34 cellular contexts compared by ENCODE assay signal in genomic region chr20:46749164-46749563, GRCh38. TPM values are rescaled to one million over a fixed set of nuclear protein-coding genes. Genes with fewer than 3 reads are reported as not detected.
"Had no signal": no experiment of that assay in that cellular context is flagged by ENCODE, and none has a peak within 500 bp of the region (broad histone marks: within the 10 kb centered on the region; RNA-seq: fewer than 3 reads in every experiment).

No MANE protein-coding gene starts in this region.

- H3K27ac Mint-ChIP-seq: activated CD4-positive, alpha-beta T cell treated with anti-CD3 and anti-CD28 coated beads, Interleukin-2, amount 10 ng/mL, durations not matched to agents 24 days and 14 days; activated CD8-positive, alpha-beta T cell treated with anti-CD3 and anti-CD28 coated beads for 36 hours; activated naive CD4-positive, alpha-beta T cell treated with anti-CD3 and anti-CD28 coated beads for 36 hours; activated naive CD4-positive, alpha-beta T cell treated with anti-CD3 and anti-CD28 coated beads, Interleukin-2, amount 50 U/mL, for 72 hours; activated T-helper 1 cell treated with anti-CD3 and anti-CD28 coated beads, Interleukin-12 subunit alpha, Interleukin-12 subunit beta, Interleukin-2, Interleukin-4 antibody, amounts not matched to agents 30 ng/mL and 10 ng/mL and 1 ng/mL, durations not matched to agents 14 hours and 24 hours and 36 hours; IgD-negative memory B cell; T-helper 1 cell treated with Interleukin-12 subunit alpha and Interleukin-12 subunit beta and Interleukin-4 antibody, amounts not matched to agents 30 μg/mL and 1 μg/mL, for 36 hours; T-helper 2 cell treated with Interferon-gamma antibody and Interleukin-4, amounts not matched to agents 5 μg/mL and 100 μg/mL, for 36 hours had no signal

- H3K9me3 Mint-ChIP-seq: activated CD4-positive, alpha-beta T cell treated with anti-CD3 and anti-CD28 coated beads, Interleukin-2, amount 10 ng/mL, durations not matched to agents 24 days and 14 days; activated CD8-positive, alpha-beta T cell treated with anti-CD3 and anti-CD28 coated beads for 36 hours; activated naive CD4-positive, alpha-beta T cell treated with anti-CD3 and anti-CD28 coated beads for 36 hours; activated naive CD4-positive, alpha-beta T cell treated with anti-CD3 and anti-CD28 coated beads, Interleukin-2, amount 50 U/mL, for 72 hours; activated T-cell treated with anti-CD3 and anti-CD28 coated beads, Interleukin-2, amount 50 U/mL, for 4 hours; activated T-helper 1 cell treated with anti-CD3 and anti-CD28 coated beads, Interleukin-12 subunit alpha, Interleukin-12 subunit beta, Interleukin-2, Interleukin-4 antibody, amounts not matched to agents 30 ng/mL and 10 ng/mL and 1 ng/mL, durations not matched to agents 14 hours and 24 hours and 36 hours; IgD-negative memory B cell; T-helper 1 cell treated with Interleukin-12 subunit alpha and Interleukin-12 subunit beta and Interleukin-4 antibody, amounts not matched to agents 30 μg/mL and 1 μg/mL, for 36 hours; T-helper 2 cell treated with Interferon-gamma antibody and Interleukin-4, amounts not matched to agents 5 μg/mL and 100 μg/mL, for 36 hours had no signal

- DNase-seq: activated CD4-positive, alpha-beta T cell treated with anti-CD3 and anti-CD28 coated beads, Interleukin-2, amount 10 ng/mL, durations not matched to agents 24 days and 14 days; activated CD4-positive, alpha-beta T cell treated with anti-CD3 and anti-CD28 coated beads, Interleukin-2, amount 50 U/mL, for 4 hours; activated CD8-positive, alpha-beta T cell treated with anti-CD3 and anti-CD28 coated beads for 36 hours; activated gamma-delta T cell treated with Interleukin-2 at 50 U/mL for 16 hours; activated naive CD4-positive, alpha-beta T cell treated with anti-CD3 and anti-CD28 coated beads for 36 hours; activated T-cell treated with anti-CD3 and anti-CD28 coated beads for 4 hours; activated T-cell treated with anti-CD3 and anti-CD28 coated beads, Interleukin-2, amount 50 U/mL, for 4 hours; adrenal gland; body of pancreas; caudate nucleus; Kasumi-1; KG1; MM.1S; MV-4-11; NCI-H1092 treated with DMSO at 0.1 percent for 48 hours; NCI-H1417; NCI-H146; NCI-H187; NCI-H2029 treated with DMSO at 0.1 percent for 48 hours; NCI-H2107; NCI-H226; NCI-H510A; NCI-H69; NK-92 treated with Interleukin-12 subunit alpha and Interleukin-12 subunit beta, amount 100 ng/mL, for 24 hours; PC-3; Peyer's patch; RPMI8226; SHP77 treated with DMSO at 0.1 percent for 48 hours; SK-N-SH had no signal

- H3K4me3 Mint-ChIP-seq: activated CD4-positive, alpha-beta T cell treated with anti-CD3 and anti-CD28 coated beads, Interleukin-2, amount 10 ng/mL, durations not matched to agents 24 days and 14 days; activated CD8-positive, alpha-beta T cell treated with anti-CD3 and anti-CD28 coated beads for 36 hours; activated naive CD4-positive, alpha-beta T cell treated with anti-CD3 and anti-CD28 coated beads for 36 hours; activated T-cell treated with anti-CD3 and anti-CD28 coated beads, Interleukin-2, amount 50 U/mL, for 4 hours; activated T-helper 1 cell treated with anti-CD3 and anti-CD28 coated beads, Interleukin-12 subunit alpha, Interleukin-12 subunit beta, Interleukin-2, Interleukin-4 antibody, amounts not matched to agents 30 ng/mL and 10 ng/mL and 1 ng/mL, durations not matched to agents 14 hours and 24 hours and 36 hours; IgD-negative memory B cell; T-helper 1 cell treated with Interleukin-12 subunit alpha and Interleukin-12 subunit beta and Interleukin-4 antibody, amounts not matched to agents 30 μg/mL and 1 μg/mL, for 36 hours; T-helper 2 cell treated with Interferon-gamma antibody and Interleukin-4, amounts not matched to agents 5 μg/mL and 100 μg/mL, for 36 hours had no signal

RNA-seq across cellular contexts. Expression of gene SLC2A10, which starts 39.7 kb away (rescaled TPM):
- total RNA-seq: activated CD4-positive, alpha-beta T cell treated with anti-CD3 and anti-CD28 coated beads, Interleukin-2, amount 10 ng/mL, durations not matched to agents 24 days and 14 days; activated CD8-positive, alpha-beta T cell treated with anti-CD3 and anti-CD28 coated beads for 36 hours; activated naive CD4-positive, alpha-beta T cell treated with anti-CD3 and anti-CD28 coated beads for 36 hours; activated T-cell treated with anti-CD3 and anti-CD28 coated beads, Interleukin-2, amount 50 U/mL, for 4 hours; activated T-helper 1 cell treated with anti-CD3 and anti-CD28 coated beads, Interleukin-12 subunit alpha, Interleukin-12 subunit beta, Interleukin-2, Interleukin-4 antibody, amounts not matched to agents 30 ng/mL and 10 ng/mL and 1 ng/mL, durations not matched to agents 14 hours and 24 hours and 36 hours had no signal
- polyA plus RNA-seq: IgD-negative memory B cell had no signal
